ENCODE assay signal across 3 cellular contexts in the genomic region with DNA sequence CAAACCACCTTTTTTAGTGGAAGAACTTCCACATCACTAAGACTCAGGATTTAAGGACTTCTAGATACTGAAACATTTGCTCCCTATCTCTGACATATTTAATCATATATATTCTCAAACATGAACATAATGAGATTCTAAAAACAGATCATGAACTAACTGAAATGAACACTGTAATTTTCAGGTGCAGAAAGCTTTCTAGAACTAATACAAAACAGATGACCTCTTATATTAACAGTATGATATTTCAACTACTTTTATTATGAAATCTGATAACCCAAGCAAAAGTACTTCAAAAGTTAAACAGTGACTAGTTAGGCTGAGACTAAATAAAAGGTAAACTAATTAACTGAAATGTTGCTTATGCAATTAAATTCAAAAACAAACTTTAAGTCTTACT.
TF ChIP-seq lines count a peak whose summit lies in the region.

No MANE protein-coding gene starts in this region.

TF ChIP-seq in A549, 52 proteins besides CTCF, POLR2A, EP300 and RAD21 (continued from another document):
- TF ChIP-seq, protein P1, sequence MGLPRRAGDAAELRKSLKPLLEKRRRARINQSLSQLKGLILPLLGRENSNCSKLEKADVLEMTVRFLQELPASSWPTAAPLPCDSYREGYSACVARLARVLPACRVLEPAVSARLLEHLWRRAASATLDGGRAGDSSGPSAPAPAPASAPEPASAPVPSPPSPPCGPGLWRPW (IDR thresholded peaks at IDR 0.05): no peak
- TF ChIP-seq HEYL (CRISPR knock-in tag; IDR thresholded peaks at IDR 0.05) (no peak), CHD2 (IDR thresholded peaks at IDR 0.05; ENCODE audit: low read length, partially characterized antibody) (no peak), RNF2 (IDR thresholded peaks at IDR 0.05; ENCODE audit: borderline replicate concordance, low read depth) (no peak), TP53 (CRISPR knock-in tag; IDR thresholded peaks at IDR 0.05) (no peak), SMC3 (IDR thresholded peaks at IDR 0.05) (no peak)
TF ChIP-seq in A549: peak in this region for 0.

TF ChIP-seq in HEK293, 187 proteins besides CTCF, POLR2A, EP300 and RAD21 (continued from another document):
- TF ChIP-seq ZNF510 (tag by site-specific recombination; IDR thresholded peaks at IDR 0.05; ENCODE audit: insufficient replicate concordance): no peak
- TF ChIP-seq EGR2 (tag by site-specific recombination; IDR thresholded peaks at IDR 0.05; ENCODE audit: low read depth): no peak
- TF ChIP-seq, protein P2, sequence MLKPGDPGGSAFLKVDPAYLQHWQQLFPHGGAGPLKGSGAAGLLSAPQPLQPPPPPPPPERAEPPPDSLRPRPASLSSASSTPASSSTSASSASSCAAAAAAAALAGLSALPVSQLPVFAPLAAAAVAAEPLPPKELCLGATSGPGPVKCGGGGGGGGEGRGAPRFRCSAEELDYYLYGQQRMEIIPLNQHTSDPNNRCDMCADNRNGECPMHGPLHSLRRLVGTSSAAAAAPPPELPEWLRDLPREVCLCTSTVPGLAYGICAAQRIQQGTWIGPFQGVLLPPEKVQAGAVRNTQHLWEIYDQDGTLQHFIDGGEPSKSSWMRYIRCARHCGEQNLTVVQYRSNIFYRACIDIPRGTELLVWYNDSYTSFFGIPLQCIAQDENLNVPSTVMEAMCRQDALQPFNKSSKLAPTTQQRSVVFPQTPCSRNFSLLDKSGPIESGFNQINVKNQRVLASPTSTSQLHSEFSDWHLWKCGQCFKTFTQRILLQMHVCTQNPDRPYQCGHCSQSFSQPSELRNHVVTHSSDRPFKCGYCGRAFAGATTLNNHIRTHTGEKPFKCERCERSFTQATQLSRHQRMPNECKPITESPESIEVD (tag by site-specific recombination; IDR thresholded peaks at IDR 0.05): peak; percentile 59
TF ChIP-seq in HEK293: peak in this region for 2.

TF ChIP-seq in SK-N-SH, 30 proteins besides CTCF, POLR2A, EP300 and RAD21:
- TF ChIP-seq IRF3 (IDR thresholded peaks at IDR 0.05; ENCODE audit: low read depth, low read length): no peak
- TF ChIP-seq RFX5 (IDR thresholded peaks at IDR 0.05; ENCODE audit: low read length): no peak
- no peak for TF ChIP-seq FOXM1 (IDR thresholded peaks at IDR 0.05; ENCODE audit: low read depth)
- no peak for TF ChIP-seq CHD2 (IDR thresholded peaks at IDR 0.05; ENCODE audit: low read length, partially characterized antibody)
- TF ChIP-seq RCOR1 (IDR thresholded peaks at IDR 0.05; ENCODE audit: low read length): peak; percentile 40; the same call in 1 of the 2 replicates
- TF ChIP-seq NRF1 (IDR thresholded peaks at IDR 0.05; ENCODE audit: low read depth, low read length): no peak
- TF ChIP-seq, protein P3, sequence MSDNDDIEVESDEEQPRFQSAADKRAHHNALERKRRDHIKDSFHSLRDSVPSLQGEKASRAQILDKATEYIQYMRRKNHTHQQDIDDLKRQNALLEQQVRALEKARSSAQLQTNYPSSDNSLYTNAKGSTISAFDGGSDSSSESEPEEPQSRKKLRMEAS (IDR thresholded peaks at IDR 0.05; ENCODE audit: low read depth): no peak
- no peak for TF ChIP-seq YY1 (IDR thresholded peaks at IDR 0.05; ENCODE audit: low read depth)
- TF ChIP-seq POLR2AphosphoS5 (IDR thresholded peaks at IDR 0.05; ENCODE audit: low read depth, low read length): 0 out of 2 replicates have a peak, but pooled peaks have one; percentile 13
- TF ChIP-seq, protein P4, sequence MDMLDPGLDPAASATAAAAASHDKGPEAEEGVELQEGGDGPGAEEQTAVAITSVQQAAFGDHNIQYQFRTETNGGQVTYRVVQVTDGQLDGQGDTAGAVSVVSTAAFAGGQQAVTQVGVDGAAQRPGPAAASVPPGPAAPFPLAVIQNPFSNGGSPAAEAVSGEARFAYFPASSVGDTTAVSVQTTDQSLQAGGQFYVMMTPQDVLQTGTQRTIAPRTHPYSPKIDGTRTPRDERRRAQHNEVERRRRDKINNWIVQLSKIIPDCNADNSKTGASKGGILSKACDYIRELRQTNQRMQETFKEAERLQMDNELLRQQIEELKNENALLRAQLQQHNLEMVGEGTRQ (IDR thresholded peaks at IDR 0.05; ENCODE audit: borderline replicate concordance, low read depth, low read length): no peak
- TF ChIP-seq NFIC (IDR thresholded peaks at IDR 0.05; ENCODE audit: borderline replicate concordance): no peak
- TF ChIP-seq FOSL2 (IDR thresholded peaks at IDR 0.05; ENCODE audit: borderline replicate concordance, low read depth): no peak
- peak; percentile 32; the same call in 1 of the 2 replicates for TF ChIP-seq TCF12 (IDR thresholded peaks at IDR 0.05)
- no peak for TF ChIP-seq ELF1 (IDR thresholded peaks at IDR 0.05)
- TF ChIP-seq FOXJ3 (CRISPR knock-in tag; IDR thresholded peaks at IDR 0.05): no peak
- no peak for TF ChIP-seq PBX3 (IDR thresholded peaks at IDR 0.05)
- no peak for TF ChIP-seq SMC3 (IDR thresholded peaks at IDR 0.05; ENCODE audit: low read depth, low read length)
- TF ChIP-seq GATA2 (CRISPR knock-in tag; IDR thresholded peaks at IDR 0.05): peak; percentile 70
- TF ChIP-seq ZBTB33 (IDR thresholded peaks at IDR 0.05; ENCODE audit: borderline replicate concordance, low read depth): no peak
